Comparison of ENCODE assay signal across 38 cellular contexts in genomic region chr3:115287198-115287597, GRCh38.
"Had no signal": no experiment of that assay in that cellular context is flagged by ENCODE, and none has a peak within 500 bp of the region (broad histone marks: within the 10 kb centered on the region; RNA-seq: fewer than 3 reads in every experiment).

No MANE protein-coding gene starts in this region.

- H3K36me3 ChIP-seq: adrenal gland, ascending aorta, brain microvascular endothelial cell, breast epithelium, cardiac muscle cell had no signal

- H3K9me3 ChIP-seq: adrenal gland, ascending aorta, body of pancreas, breast epithelium had no signal

- H3K27me3 ChIP-seq: adrenal gland, ascending aorta, body of pancreas, brain microvascular endothelial cell, breast epithelium, cardiac muscle cell had no signal

- H3K4me3 ChIP-seq: adrenal gland, ascending aorta, body of pancreas, breast epithelium, cardiac muscle cell had no signal

- H3K27ac ChIP-seq: adrenal gland, ascending aorta, body of pancreas, brain microvascular endothelial cell, breast epithelium, cardiac muscle cell had no signal

- H3K4me1 ChIP-seq: ascending aorta, body of pancreas, breast epithelium had no signal

- H3K27me3 Mint-ChIP-seq: activated naive CD4-positive, alpha-beta T cell treated with anti-CD3 and anti-CD28 coated beads, Interleukin-2, amount 10 ng/mL, durations not matched to agents 7 days and 5 days; activated naive CD4-positive, alpha-beta T cell treated with anti-CD3 and anti-CD28 coated beads, Interleukin-2, amount 50 U/mL, for 24 hours; activated naive CD8-positive, alpha-beta T cell; activated naive CD8-positive, alpha-beta T cell treated with anti-CD3 and anti-CD28 coated beads for 36 hours; activated naive CD8-positive, alpha-beta T cell treated with anti-CD3 and anti-CD28 coated beads, Interleukin-2, amount 10 ng/mL, durations not matched to agents 7 days and 5 days; activated naive CD8-positive, alpha-beta T cell treated with anti-CD3 and anti-CD28 coated beads, Interleukin-2, amount 50 U/mL, for 24 hours; activated T-cell treated with anti-CD3 and anti-CD28 coated beads, Interleukin-2, amount 50 U/mL, for 24 hours; activated T-helper 17 cell treated with anti-CD3 and anti-CD28 coated beads, Interleukin-2, amount 50 U/mL, for 72 hours had no signal

- ATAC-seq: activated naive CD4-positive, alpha-beta T cell treated with anti-CD3 and anti-CD28 coated beads, Interleukin-2, amount 50 U/mL, for 72 hours; activated naive CD8-positive, alpha-beta T cell treated with anti-CD3 and anti-CD28 coated beads, Interleukin-2, amount 50 U/mL, for 24 hours; activated T-cell treated with anti-CD3 and anti-CD28 coated beads, Interleukin-2, amount 50 U/mL, for 4 hours; activated T-cell treated with anti-CD3 and anti-CD28 coated beads, Interleukin-2, amount 50 U/mL, for 72 hours; activated T-helper 17 cell treated with anti-CD3 and anti-CD28 coated beads, Interleukin-2, amount 50 U/mL, for 72 hours; body of pancreas had no signal

- H3K36me3 Mint-ChIP-seq: activated naive CD4-positive, alpha-beta T cell treated with anti-CD3 and anti-CD28 coated beads, Interleukin-2, amount 10 ng/mL, durations not matched to agents 7 days and 5 days; activated naive CD4-positive, alpha-beta T cell treated with anti-CD3 and anti-CD28 coated beads, Interleukin-2, amount 50 U/mL, for 72 hours; activated naive CD8-positive, alpha-beta T cell treated with anti-CD3 and anti-CD28 coated beads for 36 hours; activated naive CD8-positive, alpha-beta T cell treated with anti-CD3 and anti-CD28 coated beads, Interleukin-2, amount 10 ng/mL, durations not matched to agents 7 days and 5 days; brain had no signal

- DNase-seq: activated effector memory CD4-positive, alpha-beta T cell treated with anti-CD3 and anti-CD28 coated beads, Interleukin-2, amount 50 U/mL, for 16 hours; activated effector memory CD4-positive, alpha-beta T cell treated with Interleukin-2 at 50 U/mL for 16 hours; activated gamma-delta T cell; activated gamma-delta T cell treated with Interleukin-2 at 50 U/mL for 16 hours; activated naive CD4-positive, alpha-beta T cell; activated naive CD4-positive, alpha-beta T cell treated with anti-CD3 and anti-CD28 coated beads for 36 hours; activated naive CD4-positive, alpha-beta T cell treated with anti-CD3 and anti-CD28 coated beads, Interleukin-2, amount 10 ng/mL, durations not matched to agents 7 days and 5 days; activated naive CD4-positive, alpha-beta T cell treated with anti-CD3 and anti-CD28 coated beads, Interleukin-2, amount 50 U/mL, for 16 hours; activated naive CD4-positive, alpha-beta T cell treated with Interleukin-2 at 50 U/mL for 16 hours; activated naive CD8-positive, alpha-beta T cell treated with anti-CD3 and anti-CD28 coated beads for 36 hours; activated naive CD8-positive, alpha-beta T cell treated with anti-CD3 and anti-CD28 coated beads, Interleukin-2, amount 10 ng/mL, durations not matched to agents 7 days and 5 days; activated naive CD8-positive, alpha-beta T cell treated with anti-CD3 and anti-CD28 coated beads, Interleukin-2, amount 50 U/mL, for 24 hours; activated T-cell treated with anti-CD3 and anti-CD28 coated beads, Interleukin-2, amount 50 U/mL, for 1 hour; activated T-cell treated with anti-CD3 and anti-CD28 coated beads, Interleukin-2, amount 50 U/mL, for 24 hours; activated T-cell treated with anti-CD3 and anti-CD28 coated beads, Interleukin-2, amount 50 U/mL, for 4 hours; activated T-cell treated with anti-CD3 and anti-CD28 coated beads, Interleukin-2, amount 50 U/mL, for 48 hours; activated T-cell treated with anti-CD3 and anti-CD28 coated beads, Interleukin-2, amount 50 U/mL, for 72 hours; adrenal gland; amniotic stem cell; amygdala; anterior cingulate cortex; body of pancreas; brain microvascular endothelial cell; caudate nucleus; central memory CD4-positive, alpha-beta T cell; cerebellar nuclear complex had no signal

- H3K27ac Mint-ChIP-seq: activated naive CD4-positive, alpha-beta T cell treated with anti-CD3 and anti-CD28 coated beads for 36 hours; activated naive CD4-positive, alpha-beta T cell treated with anti-CD3 and anti-CD28 coated beads, Interleukin-2, amount 10 ng/mL, durations not matched to agents 7 days and 5 days; activated naive CD4-positive, alpha-beta T cell treated with anti-CD3 and anti-CD28 coated beads, Interleukin-2, amount 50 U/mL, for 24 hours; activated naive CD4-positive, alpha-beta T cell treated with anti-CD3 and anti-CD28 coated beads, Interleukin-2, amount 50 U/mL, for 72 hours; activated naive CD8-positive, alpha-beta T cell; activated naive CD8-positive, alpha-beta T cell treated with anti-CD3 and anti-CD28 coated beads for 36 hours; activated naive CD8-positive, alpha-beta T cell treated with anti-CD3 and anti-CD28 coated beads, Interleukin-2, amount 10 ng/mL, durations not matched to agents 7 days and 5 days; activated naive CD8-positive, alpha-beta T cell treated with anti-CD3 and anti-CD28 coated beads, Interleukin-2, amount 50 U/mL, for 24 hours; activated T-cell treated with anti-CD3 and anti-CD28 coated beads, Interleukin-2, amount 50 U/mL, for 24 hours; activated T-cell treated with anti-CD3 and anti-CD28 coated beads, Interleukin-2, amount 50 U/mL, for 72 hours; activated T-helper 1 cell treated with anti-CD3 and anti-CD28 coated beads, Interleukin-12 subunit alpha, Interleukin-12 subunit beta, Interleukin-2, Interleukin-4 antibody, amounts not matched to agents 30 ng/mL and 10 ng/mL and 1 ng/mL, durations not matched to agents 14 hours and 24 hours and 36 hours; activated T-helper 17 cell treated with anti-CD3 and anti-CD28 coated beads, Interleukin-2, amount 50 U/mL, for 72 hours; activated T-helper 2 cell treated with anti-CD3 and anti-CD28 coated beads, Interferon-gamma antibody, Interleukin-2, Interleukin-4, amounts not matched to agents 10 μg/mL and 5 μg/mL and 100 μg/mL, durations not matched to agents 14 hours and 24 hours and 36 hours; brain had no signal

- H3K4me3 Mint-ChIP-seq: activated naive CD4-positive, alpha-beta T cell treated with anti-CD3 and anti-CD28 coated beads for 36 hours; activated naive CD4-positive, alpha-beta T cell treated with anti-CD3 and anti-CD28 coated beads, Interleukin-2, amount 10 ng/mL, durations not matched to agents 7 days and 5 days; activated naive CD4-positive, alpha-beta T cell treated with anti-CD3 and anti-CD28 coated beads, Interleukin-2, amount 50 U/mL, for 24 hours; activated naive CD8-positive, alpha-beta T cell; activated naive CD8-positive, alpha-beta T cell treated with anti-CD3 and anti-CD28 coated beads for 36 hours; activated naive CD8-positive, alpha-beta T cell treated with anti-CD3 and anti-CD28 coated beads, Interleukin-2, amount 10 ng/mL, durations not matched to agents 7 days and 5 days; activated naive CD8-positive, alpha-beta T cell treated with anti-CD3 and anti-CD28 coated beads, Interleukin-2, amount 50 U/mL, for 24 hours; activated T-cell treated with anti-CD3 and anti-CD28 coated beads, Interleukin-2, amount 50 U/mL, for 24 hours; activated T-cell treated with anti-CD3 and anti-CD28 coated beads, Interleukin-2, amount 50 U/mL, for 4 hours; activated T-cell treated with anti-CD3 and anti-CD28 coated beads, Interleukin-2, amount 50 U/mL, for 72 hours; activated T-helper 1 cell treated with anti-CD3 and anti-CD28 coated beads, Interleukin-12 subunit alpha, Interleukin-12 subunit beta, Interleukin-2, Interleukin-4 antibody, amounts not matched to agents 30 ng/mL and 10 ng/mL and 1 ng/mL, durations not matched to agents 14 hours and 24 hours and 36 hours; activated T-helper 17 cell treated with anti-CD3 and anti-CD28 coated beads, Interleukin-2, amount 50 U/mL, for 72 hours; brain; central memory CD8-positive, alpha-beta T cell had no signal

- FAIRE-seq: bronchial epithelial cell had no signal

- H3K9me3 Mint-ChIP-seq: activated naive CD4-positive, alpha-beta T cell treated with anti-CD3 and anti-CD28 coated beads for 36 hours; activated naive CD4-positive, alpha-beta T cell treated with anti-CD3 and anti-CD28 coated beads, Interleukin-2, amount 10 ng/mL, durations not matched to agents 7 days and 5 days; activated naive CD4-positive, alpha-beta T cell treated with anti-CD3 and anti-CD28 coated beads, Interleukin-2, amount 50 U/mL, for 24 hours; activated naive CD4-positive, alpha-beta T cell treated with anti-CD3 and anti-CD28 coated beads, Interleukin-2, amount 50 U/mL, for 72 hours; activated naive CD8-positive, alpha-beta T cell treated with anti-CD3 and anti-CD28 coated beads for 36 hours; activated naive CD8-positive, alpha-beta T cell treated with anti-CD3 and anti-CD28 coated beads, Interleukin-2, amount 10 ng/mL, durations not matched to agents 7 days and 5 days; activated naive CD8-positive, alpha-beta T cell treated with anti-CD3 and anti-CD28 coated beads, Interleukin-2, amount 50 U/mL, for 24 hours; activated T-cell treated with anti-CD3 and anti-CD28 coated beads, Interleukin-2, amount 50 U/mL, for 24 hours; activated T-cell treated with anti-CD3 and anti-CD28 coated beads, Interleukin-2, amount 50 U/mL, for 4 hours; activated T-cell treated with anti-CD3 and anti-CD28 coated beads, Interleukin-2, amount 50 U/mL, for 72 hours; activated T-helper 1 cell treated with anti-CD3 and anti-CD28 coated beads, Interleukin-12 subunit alpha, Interleukin-12 subunit beta, Interleukin-2, Interleukin-4 antibody, amounts not matched to agents 30 ng/mL and 10 ng/mL and 1 ng/mL, durations not matched to agents 14 hours and 24 hours and 36 hours; activated T-helper 17 cell treated with anti-CD3 and anti-CD28 coated beads, Interleukin-2, amount 50 U/mL, for 72 hours; activated T-helper 2 cell treated with anti-CD3 and anti-CD28 coated beads, Interferon-gamma antibody, Interleukin-2, Interleukin-4, amounts not matched to agents 10 μg/mL and 5 μg/mL and 100 μg/mL, durations not matched to agents 14 hours and 24 hours and 36 hours; brain; central memory CD8-positive, alpha-beta T cell had no signal

- H3K4me1 Mint-ChIP-seq: activated naive CD4-positive, alpha-beta T cell treated with anti-CD3 and anti-CD28 coated beads, Interleukin-2, amount 10 ng/mL, durations not matched to agents 7 days and 5 days; activated naive CD4-positive, alpha-beta T cell treated with anti-CD3 and anti-CD28 coated beads, Interleukin-2, amount 50 U/mL, for 24 hours; activated naive CD8-positive, alpha-beta T cell treated with anti-CD3 and anti-CD28 coated beads for 36 hours; activated naive CD8-positive, alpha-beta T cell treated with anti-CD3 and anti-CD28 coated beads, Interleukin-2, amount 10 ng/mL, durations not matched to agents 7 days and 5 days; activated naive CD8-positive, alpha-beta T cell treated with anti-CD3 and anti-CD28 coated beads, Interleukin-2, amount 50 U/mL, for 24 hours; activated T-helper 17 cell treated with anti-CD3 and anti-CD28 coated beads, Interleukin-2, amount 50 U/mL, for 72 hours; central memory CD8-positive, alpha-beta T cell had no signal
